17 cellular contexts compared by ENCODE assay signal in the genomic region with DNA sequence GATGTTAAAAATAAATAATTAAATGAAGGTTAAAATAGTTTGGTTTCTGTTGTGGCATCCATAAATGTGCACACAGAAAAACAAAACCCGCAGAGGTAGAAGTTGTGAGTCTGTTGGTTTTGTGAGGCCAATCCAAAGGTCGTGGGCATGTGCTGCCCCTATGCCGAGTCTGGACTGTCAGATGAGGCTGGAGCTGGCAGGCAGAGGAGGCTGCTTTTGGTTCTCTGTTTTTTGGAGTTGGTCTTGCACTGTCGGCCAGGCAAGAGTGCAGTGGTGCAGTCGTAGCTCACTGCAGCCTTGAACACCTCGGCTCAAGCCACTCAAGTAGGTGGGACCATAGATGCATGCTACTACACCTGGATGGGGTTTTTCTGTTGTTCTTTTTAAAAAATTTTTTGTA. TPM values are rescaled to one million over a fixed set of nuclear protein-coding genes. Genes with fewer than 3 reads are reported as not detected.
A peak's percentile ranks its signal among the peaks of the same experiment; 100 is the strongest.
DNase-seq lines count a peak whose midpoint lies in the region; ATAC-seq and TF ChIP-seq lines count a peak whose summit lies in the region.
"Had no signal": no experiment of that assay in that cellular context is flagged by ENCODE, and none has a peak within 500 bp of the region (broad histone marks: within the 10 kb centered on the region; RNA-seq: fewer than 3 reads in every experiment).

No MANE protein-coding gene starts in this region.

- no peak overlapping the region for H3K4me3 ChIP-seq in CD4-positive, alpha-beta memory T cell (ENCODE audit: low read length in 2 of 2)
- H3K4me3 ChIP-seq in GM12864 (ENCODE audit: low read depth, low read length) = peak overlapping the region; percentile 25
- no peak overlapping the region for H3K4me3 ChIP-seq in mesenchymal stem cell (ENCODE audit: insufficient read depth in 1 of 2, low read depth in 1 of 2, low read length in 2 of 2)
- H3K4me3 ChIP-seq: colonic mucosa, SJCRH30, thyroid gland had no signal

- no peaks in the 10 kb centered on the region for H3K27me3 ChIP-seq in CD4-positive, alpha-beta memory T cell (ENCODE audit: insufficient read depth, low read length)
- no peaks in the 10 kb centered on the region for H3K27me3 ChIP-seq in mesenchymal stem cell (ENCODE audit: control insufficient read depth in 1 of 2, insufficient read depth in 1 of 2, low read length in 2 of 2)
- H3K27me3 ChIP-seq: brain microvascular endothelial cell, colonic mucosa, SJCRH30, thyroid gland had no signal

- H4K8ac ChIP-seq in mesenchymal stem cell (ENCODE audit: low read length) = no peak overlapping the region

- intact Hi-C loops in CD4-positive, alpha-beta memory T cell (cut with micrococcal nuclease) = no loop called here
- intact Hi-C loops in activated CD4-positive, alpha-beta memory T cell treated with anti-CD3 and anti-CD28 coated beads for 36 hours (cut with micrococcal nuclease) = no loop called here
- intact Hi-C loops in natural killer cell (cut with micrococcal nuclease) = no loop called here

- H3K14ac ChIP-seq in mesenchymal stem cell (ENCODE audit: low read length in 2 of 2) = no peak overlapping the region

- H3K79me1 ChIP-seq in mesenchymal stem cell (replicated peaks; ENCODE audit: low read length, poor library complexity, severe bottlenecking) = peaks cover 36% of the 10 kb centered on the region

- H2BK15ac ChIP-seq in mesenchymal stem cell (ENCODE audit: low read depth, poor library complexity, severe bottlenecking) = no peak overlapping the region

- peaks cover 0 to 16% (median 12%) of the 10 kb centered on the region in 8 donors for H3K9me3 Mint-ChIP-seq in CD4-positive, alpha-beta memory T cell
- H3K9me3 Mint-ChIP-seq in activated CD4-positive, alpha-beta memory T cell treated with anti-CD3 and anti-CD28 coated beads for 36 hours = peaks cover 17% of the 10 kb centered on the region
- H3K9me3 Mint-ChIP-seq in natural killer cell = peaks cover 5 to 8% of the 10 kb centered on the region in 2 donors

- no peak overlapping the region for H2BK5ac ChIP-seq in mesenchymal stem cell (ENCODE audit: low read depth, low read length, poor library complexity, severe bottlenecking)

- peaks cover 5 to 10% of the 10 kb centered on the region in 2 donors for H3K9me3 ChIP-seq in CD4-positive, alpha-beta memory T cell (ENCODE audit: control insufficient read depth in 1 of 2, low read length in 2 of 2)
- peaks cover 32% of the 10 kb centered on the region for H3K9me3 ChIP-seq in mesenchymal stem cell (ENCODE audit: control insufficient read depth, low read length)
- H3K9me3 ChIP-seq: colonic mucosa, thyroid gland had no signal

- no peak overlapping the region for H2AK5ac ChIP-seq in mesenchymal stem cell (ENCODE audit: low read length, severe bottlenecking)

- peaks cover 53 to 77% (median 64%) of the 10 kb centered on the region in 4 donors for H3K4me1 Mint-ChIP-seq in CD4-positive, alpha-beta memory T cell
- H3K4me1 Mint-ChIP-seq in activated CD4-positive, alpha-beta memory T cell treated with anti-CD3 and anti-CD28 coated beads for 36 hours (ENCODE audit: low read depth) = peaks cover 74% of the 10 kb centered on the region
- H3K4me1 Mint-ChIP-seq in natural killer cell = peaks cover 63 to 73% of the 10 kb centered on the region in 2 donors

- no peak for DNase-seq in CD4-positive, alpha-beta memory T cell
- DNase-seq in GM12864 (ENCODE audit: low read depth) (no peak), natural killer cell (no peak), A172 (ENCODE audit: low spot score) (no peak), mesenchymal stem cell (no peak)
- no peak for DNase-seq in activated CD4-positive, alpha-beta memory T cell treated with anti-CD3 and anti-CD28 coated beads for 36 hours
- DNase-seq: activated CD4-positive, alpha-beta T cell treated with anti-CD3 and anti-CD28 coated beads, Interleukin-2, amount 50 U/mL, for 1 hour; activated T-cell treated with anti-CD3 and anti-CD28 coated beads, Interleukin-2, amount 50 U/mL, for 1 hour; AML-193; brain microvascular endothelial cell; colonic mucosa; HFFc6; NCI-H1436; NCI-H82; SJCRH30; thyroid gland had no signal

- 96% methylated on average over 6 of the region's 6 CpGs for WGBS in mesenchymal stem cell

- TF ChIP-seq CTCF in GM12864 (IDR thresholded peaks at IDR 0.05; ENCODE audit: low read depth, low read length, missing control alignments) = no peak
- TF ChIP-seq CTCF in natural killer cell (IDR thresholded peaks at IDR 0.05) = no peak

- H2BK120ac ChIP-seq in mesenchymal stem cell (ENCODE audit: low read depth, low read length) = no peak overlapping the region

- no peak overlapping the region for H3K9ac ChIP-seq in mesenchymal stem cell (ENCODE audit: low read length)

- peaks cover 63% of the 10 kb centered on the region for H3K4me1 ChIP-seq in CD4-positive, alpha-beta memory T cell (ENCODE audit: insufficient read depth, low read length)
- peaks cover 14% of the 10 kb centered on the region for H3K4me1 ChIP-seq in mesenchymal stem cell (ENCODE audit: control insufficient read depth, insufficient read depth, low read depth, low read length)
- H3K4me1 ChIP-seq: colonic mucosa had no signal

- POLR2A ChIA-PET in CD4-positive, alpha-beta memory T cell (lab: Charles Lee; ENCODE audit: partially characterized antibody) = interaction anchor here (1.0 to 2.1 kb wide), 3 partner anchors 12 to 107 kb away, joined by 3 to 16 read pairs (median 4); a partner anchor contains a TSS
- POLR2A ChIA-PET in activated CD4-positive, alpha-beta memory T cell treated with anti-CD3 and anti-CD28 coated beads for 36 hours (lab: Charles Lee) = no interaction called here

- no peaks in the 10 kb centered on the region for H3K27me3 Mint-ChIP-seq in CD4-positive, alpha-beta memory T cell
- H3K27me3 Mint-ChIP-seq in activated CD4-positive, alpha-beta memory T cell treated with anti-CD3 and anti-CD28 coated beads for 36 hours = no peaks in the 10 kb centered on the region
- no peaks in the 10 kb centered on the region for H3K27me3 Mint-ChIP-seq in natural killer cell (ENCODE audit: low read depth in 2 of 2)

- no peak overlapping the region for H3K23ac ChIP-seq in mesenchymal stem cell (ENCODE audit: low read length in 2 of 2)

- H3K27ac ChIP-seq in CD4-positive, alpha-beta memory T cell (ENCODE audit: low read depth, low read length) = peak overlapping the region; percentile 8
- no peak overlapping the region for H3K27ac ChIP-seq in mesenchymal stem cell (ENCODE audit: low read length, poor library complexity, severe bottlenecking)
- H3K27ac ChIP-seq: brain microvascular endothelial cell, SJCRH30, thyroid gland had no signal

- H3K36me3 ChIP-seq in CD4-positive, alpha-beta memory T cell (ENCODE audit: insufficient read depth, low read length) = peaks cover 23% of the 10 kb centered on the region
- H3K36me3 ChIP-seq in mesenchymal stem cell (ENCODE audit: control insufficient read depth in 1 of 2, insufficient read depth in 2 of 2, low read depth in 1 of 2, low read length in 2 of 2) = peaks cover 38 to 43% of the 10 kb centered on the region in 2 experiments
- H3K36me3 ChIP-seq: colonic mucosa, thyroid gland had no signal

- no peak overlapping the region for H2BK12ac ChIP-seq in mesenchymal stem cell (ENCODE audit: low read length in 2 of 2)

- peak overlapping the region in 7 of 8 donors; percentile 21 to 79 (median 75) for H3K4me3 Mint-ChIP-seq in CD4-positive, alpha-beta memory T cell
- H3K4me3 Mint-ChIP-seq in activated CD4-positive, alpha-beta memory T cell treated with anti-CD3 and anti-CD28 coated beads for 36 hours = no peak overlapping the region
- H3K4me3 Mint-ChIP-seq in natural killer cell = peak overlapping the region; percentile 42
- H3K4me3 Mint-ChIP-seq: HFFc6 had no signal

- no peak overlapping the region for H4K91ac ChIP-seq in mesenchymal stem cell (ENCODE audit: low read length)

- CTCF ChIA-PET in CD4-positive, alpha-beta memory T cell (lab: Charles Lee; ENCODE audit: partially characterized antibody) = interaction anchor here (1.4 to 1.6 kb wide), 2 partner anchors 18 to 105 kb away, joined by 7 to 9 read pairs; no protein-coding TSS in a partner anchor
- CTCF ChIA-PET in activated CD4-positive, alpha-beta memory T cell treated with anti-CD3 and anti-CD28 coated beads for 36 hours (lab: Charles Lee) = interaction anchor here (0.6 kb wide), 1 partner anchor 19 kb away, joined by 3 read pairs; no protein-coding TSS in a partner anchor

- H3K36me3 Mint-ChIP-seq in CD4-positive, alpha-beta memory T cell = peaks cover 29 to 45% of the 10 kb centered on the region in 2 donors
- H3K36me3 Mint-ChIP-seq in activated CD4-positive, alpha-beta memory T cell treated with anti-CD3 and anti-CD28 coated beads for 36 hours = peaks cover 32% of the 10 kb centered on the region
- peaks cover 18% of the 10 kb centered on the region for H3K36me3 Mint-ChIP-seq in natural killer cell

- no peak overlapping the region for H3K4me2 ChIP-seq in mesenchymal stem cell (ENCODE audit: low read length, poor library complexity, severe bottlenecking)

- no peak overlapping the region for H2AFZ ChIP-seq in mesenchymal stem cell (ENCODE audit: low read depth, low read length)

- peak overlapping the region; percentile 77 to 94 (median 89) for H3K27ac Mint-ChIP-seq in CD4-positive, alpha-beta memory T cell
- peak overlapping the region; percentile 19 for H3K27ac Mint-ChIP-seq in activated CD4-positive, alpha-beta memory T cell treated with anti-CD3 and anti-CD28 coated beads for 36 hours
- peak overlapping the region; percentile 82 to 84 for H3K27ac Mint-ChIP-seq in natural killer cell

- no peak overlapping the region for H3K18ac ChIP-seq in mesenchymal stem cell (ENCODE audit: low read depth in 1 of 2, low read length in 2 of 2)

- no peak overlapping the region for H3K4ac ChIP-seq in mesenchymal stem cell (ENCODE audit: low read depth in 1 of 2, low read length in 2 of 2)

- ATAC-seq in natural killer cell (no peak), GM19328 (IDR thresholded peaks at IDR 0.05; ENCODE audit: unreplicated experiment) (no peak)

RNA-seq across cellular contexts. Expression of a gene that starts 43.7 kb away (rescaled TPM):
- 10 to 100 TPM in 1 of 2 experiments, 1 to 10 TPM in 1; 9.7 to 10.4 TPM for total RNA-seq in CD4-positive, alpha-beta memory T cell
- 1 to 10 TPM; 1.1 to 2.0 TPM for polyA plus RNA-seq in CD4-positive, alpha-beta memory T cell
- 1 to 10 TPM; 3.1 to 4.7 TPM for total RNA-seq in activated CD4-positive, alpha-beta memory T cell treated with anti-CD3 and anti-CD28 coated beads for 36 hours
- total RNA-seq in natural killer cell = 1 to 10 TPM; 2.2 to 2.5 (median 2.3) TPM
- total RNA-seq in A172 (2014; rRNA removed; shearing (Covaris generic)) = 0.26 and 0.88 TPM in 2 replicates
- polyA plus RNA-seq in mesenchymal stem cell (2013, experiment 1 of 2) = 0.61 TPM
- 0.66 TPM for polyA plus RNA-seq in mesenchymal stem cell (2013, experiment 2 of 2)

RNA-seq across cellular contexts. Expression of a gene that starts 44.3 kb away (rescaled TPM):
- total RNA-seq in CD4-positive, alpha-beta memory T cell = 100 to 1,000 TPM; 191 to 199 TPM
- polyA plus RNA-seq in CD4-positive, alpha-beta memory T cell = 100 to 1,000 TPM; 264 to 316 TPM
- 100 to 1,000 TPM; 365 to 374 TPM for total RNA-seq in activated CD4-positive, alpha-beta memory T cell treated with anti-CD3 and anti-CD28 coated beads for 36 hours
- 100 to 1,000 TPM; 165 to 191 (median 188) TPM for total RNA-seq in natural killer cell
- total RNA-seq in A172 (2014; rRNA removed; shearing (Covaris generic)) = 43.2 and 101 TPM in 2 replicates
- 201 TPM for polyA plus RNA-seq in mesenchymal stem cell (2013, experiment 1 of 2)
- 201 TPM for polyA plus RNA-seq in mesenchymal stem cell (2013, experiment 2 of 2)

RNA-seq across cellular contexts. Expression of a gene that starts 57.0 kb away (rescaled TPM):
- 10 to 100 TPM; 15.6 to 18.7 TPM for total RNA-seq in CD4-positive, alpha-beta memory T cell
- polyA plus RNA-seq in CD4-positive, alpha-beta memory T cell = under 1 TPM in 1 of 2 donors, not detected in 1; 0.25 TPM
- 1 to 10 TPM; 6.9 to 8.2 TPM for total RNA-seq in activated CD4-positive, alpha-beta memory T cell treated with anti-CD3 and anti-CD28 coated beads for 36 hours
- total RNA-seq in natural killer cell = 1 to 10 TPM; 4.0 to 6.0 (median 4.3) TPM
- total RNA-seq in A172 (2014; rRNA removed; shearing (Covaris generic)) = 0.62 and 1.1 TPM in 2 replicates
- 2.1 TPM for polyA plus RNA-seq in mesenchymal stem cell (2013, experiment 1 of 2)
- polyA plus RNA-seq in mesenchymal stem cell (2013, experiment 2 of 2) = 1.7 TPM

Comparison
In these comparisons a context has a peak if more than half of its experiments do, and no peak if none do; other contexts are left out.
1. H3K27ac Mint-ChIP-seq: peak in every context shown above with its lines; median percentile 89 in CD4-positive, alpha-beta memory T cell; 83 in natural killer cell; 19 in activated CD4-positive, alpha-beta memory T cell treated with anti-CD3 and anti-CD28 coated beads for 36 hours.